In genomic region chr15:25563571-25563970, GRCh38 we compare ENCODE assay signal across 32 cellular contexts.
"Had no signal": no experiment of that assay in that cellular context is flagged by ENCODE, and none has a peak within 500 bp of the region (broad histone marks: within the 10 kb centered on the region; RNA-seq: fewer than 3 reads in every experiment).

No MANE protein-coding gene starts in this region.

- H3K9me3 ChIP-seq: adrenal gland, breast epithelium, esophagus muscularis mucosa, gastrocnemius medialis, heart left ventricle had no signal

- H3K36me3 ChIP-seq: adrenal gland, breast epithelium, cardiac muscle cell, esophagus muscularis mucosa, gastrocnemius medialis, heart left ventricle had no signal

- DNase-seq: activated CD4-positive, alpha-beta memory T cell treated with anti-CD3 and anti-CD28 coated beads for 36 hours; activated CD4-positive, alpha-beta T cell treated with anti-CD3 and anti-CD28 coated beads for 36 hours; activated CD4-positive, alpha-beta T cell treated with anti-CD3 and anti-CD28 coated beads, Interleukin-2, amount 10 ng/mL, durations not matched to agents 24 days and 14 days; activated CD4-positive, CD25-positive, alpha-beta regulatory T cell; activated CD4-positive, CD25-positive, alpha-beta regulatory T cell treated with anti-CD3 and anti-CD28 coated beads, Interleukin-2, amount 50 U/mL, for 72 hours; activated CD8-positive, alpha-beta memory T cell treated with anti-CD3 and anti-CD28 coated beads, Interleukin-2, amount 10 ng/mL, durations not matched to agents 7 days and 5 days; activated CD8-positive, alpha-beta memory T cell treated with anti-CD3 and anti-CD28 coated beads, Interleukin-2, amount 50 U/mL, for 4 hours; activated CD8-positive, alpha-beta T cell treated with anti-CD3 and anti-CD28 coated beads, Interleukin-2, amount 10 ng/mL, durations not matched to agents 7 days and 5 days; activated effector memory CD4-positive, alpha-beta T cell treated with anti-CD3 and anti-CD28 coated beads, Interleukin-2, amount 50 U/mL, for 16 hours; activated naive CD4-positive, alpha-beta T cell treated with anti-CD3 and anti-CD28 coated beads for 36 hours; activated naive CD8-positive, alpha-beta T cell treated with anti-CD3 and anti-CD28 coated beads for 36 hours; activated naive CD8-positive, alpha-beta T cell treated with anti-CD3 and anti-CD28 coated beads, Interleukin-2, amount 50 U/mL, for 24 hours; activated T-cell treated with anti-CD3 and anti-CD28 coated beads, Interleukin-2, amount 50 U/mL, for 1 hour; activated T-cell treated with anti-CD3 and anti-CD28 coated beads, Interleukin-2, amount 50 U/mL, for 48 hours; adrenal gland; amygdala; aorta; central memory CD4-positive, alpha-beta T cell; dermis blood vessel endothelial cell; effector CD4-positive, alpha-beta T cell; effector memory CD8-positive, alpha-beta T cell; erythroblast; foreskin keratinocyte; gastrocnemius medialis; glutamatergic neuron; heart left ventricle; T-helper 17 cell; T1000 had no signal

- H3K27me3 ChIP-seq: adrenal gland, breast epithelium, esophagus muscularis mucosa, foreskin keratinocyte, gastrocnemius medialis, heart left ventricle had no signal

- H3K4me1 ChIP-seq: adrenal gland, breast epithelium, foreskin keratinocyte had no signal

- H3K27ac ChIP-seq: adrenal gland, breast epithelium, cardiac muscle cell, coronary artery, esophagus muscularis mucosa, foreskin keratinocyte, gastrocnemius medialis, heart left ventricle had no signal

- H3K4me3 ChIP-seq: adrenal gland, breast epithelium, cardiac muscle cell, coronary artery, esophagus muscularis mucosa, gastrocnemius medialis, heart left ventricle had no signal
